In the genomic region with DNA sequence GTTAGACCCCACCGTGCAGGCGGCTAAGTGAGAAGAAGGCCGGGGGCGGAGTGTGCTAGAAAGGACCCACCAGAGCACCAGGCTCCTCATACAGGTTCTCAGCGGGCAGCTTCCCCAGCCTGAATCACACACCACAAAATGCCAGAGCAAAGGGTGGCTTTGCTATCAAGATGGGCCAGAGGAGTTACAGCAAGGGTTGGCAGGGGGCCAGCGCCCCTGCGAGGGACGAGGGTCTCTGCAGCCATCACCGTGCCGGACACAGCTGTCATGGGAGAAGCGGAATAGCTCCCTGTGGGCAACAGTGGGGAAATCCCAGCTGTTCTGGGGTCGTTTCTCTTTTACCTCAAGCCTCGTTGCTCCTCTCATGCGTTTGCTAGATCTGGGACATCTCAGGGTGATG, we compare ENCODE assay signal across 31 cellular contexts.
"Had no signal": no experiment of that assay in that cellular context is flagged by ENCODE, and none has a peak within 500 bp of the region (broad histone marks: within the 10 kb centered on the region; RNA-seq: fewer than 3 reads in every experiment).

No MANE protein-coding gene starts in this region.

- ATAC-seq: activated CD4-positive, alpha-beta T cell treated with anti-CD3 and anti-CD28 coated beads for 36 hours; activated CD8-positive, alpha-beta memory T cell treated with anti-CD3 and anti-CD28 coated beads, Interleukin-2, amount 10 ng/mL, durations not matched to agents 7 days and 5 days; activated CD8-positive, alpha-beta T cell treated with anti-CD3 and anti-CD28 coated beads, Interleukin-2, amount 10 ng/mL, durations not matched to agents 7 days and 5 days; activated naive CD8-positive, alpha-beta T cell treated with anti-CD3 and anti-CD28 coated beads, Interleukin-2, amount 50 U/mL, for 24 hours; body of pancreas; effector memory CD8-positive, alpha-beta T cell; foreskin keratinocyte; gastrocnemius medialis; heart left ventricle had no signal

- H3K36me3 ChIP-seq: adrenal gland, esophagus muscularis mucosa, gastrocnemius medialis had no signal

- H3K9me3 ChIP-seq: adrenal gland, body of pancreas, esophagus muscularis mucosa, gastrocnemius medialis, heart left ventricle had no signal

- H3K4me3 ChIP-seq: adrenal gland, body of pancreas, esophagus muscularis mucosa, gastrocnemius medialis, heart left ventricle had no signal

- FAIRE-seq: colon had no signal

- H3K4me1 ChIP-seq: foreskin keratinocyte, gastrocnemius medialis had no signal

- H3K27ac ChIP-seq: adrenal gland, body of pancreas, esophagus muscularis mucosa, foreskin keratinocyte, gastrocnemius medialis, heart left ventricle had no signal

- DNase-seq: activated CD4-positive, alpha-beta memory T cell treated with anti-CD3 and anti-CD28 coated beads for 36 hours; activated CD4-positive, alpha-beta T cell treated with anti-CD3 and anti-CD28 coated beads for 36 hours; activated CD4-positive, alpha-beta T cell treated with anti-CD3 and anti-CD28 coated beads, Interleukin-2, amount 10 ng/mL, durations not matched to agents 24 days and 14 days; activated CD4-positive, CD25-positive, alpha-beta regulatory T cell; activated CD4-positive, CD25-positive, alpha-beta regulatory T cell treated with anti-CD3 and anti-CD28 coated beads, Interleukin-2, amount 50 U/mL, for 72 hours; activated CD8-positive, alpha-beta memory T cell treated with anti-CD3 and anti-CD28 coated beads, Interleukin-2, amount 10 ng/mL, durations not matched to agents 7 days and 5 days; activated CD8-positive, alpha-beta memory T cell treated with anti-CD3 and anti-CD28 coated beads, Interleukin-2, amount 50 U/mL, for 4 hours; activated CD8-positive, alpha-beta T cell treated with anti-CD3 and anti-CD28 coated beads, Interleukin-2, amount 10 ng/mL, durations not matched to agents 7 days and 5 days; activated effector memory CD4-positive, alpha-beta T cell treated with anti-CD3 and anti-CD28 coated beads, Interleukin-2, amount 50 U/mL, for 16 hours; activated naive CD4-positive, alpha-beta T cell treated with anti-CD3 and anti-CD28 coated beads for 36 hours; activated naive CD8-positive, alpha-beta T cell treated with anti-CD3 and anti-CD28 coated beads for 36 hours; activated naive CD8-positive, alpha-beta T cell treated with anti-CD3 and anti-CD28 coated beads, Interleukin-2, amount 50 U/mL, for 24 hours; activated T-cell treated with anti-CD3 and anti-CD28 coated beads, Interleukin-2, amount 50 U/mL, for 1 hour; activated T-cell treated with anti-CD3 and anti-CD28 coated beads, Interleukin-2, amount 50 U/mL, for 48 hours; adrenal gland; amygdala; aorta; body of pancreas; caudate nucleus; cortex of kidney; dermis blood vessel endothelial cell; effector CD4-positive, alpha-beta T cell; effector memory CD8-positive, alpha-beta T cell; erythroblast; foreskin keratinocyte; gastrocnemius medialis; glutamatergic neuron; heart left ventricle; T1000 had no signal

- H3K27me3 ChIP-seq: body of pancreas, esophagus muscularis mucosa, foreskin keratinocyte had no signal
